Comparison of ENCODE assay signal across 20 cellular contexts in genomic region chr12:76201316-76201715, GRCh38.
A peak's percentile ranks its signal among the peaks of the same experiment; 100 is the strongest.
DNase-seq lines count a peak whose midpoint lies in the region; ATAC-seq, FAIRE-seq and TF ChIP-seq lines count a peak whose summit lies in the region.
"Had no signal": no experiment of that assay in that cellular context is flagged by ENCODE, and none has a peak within 500 bp of the region (broad histone marks: within the 10 kb centered on the region; RNA-seq: fewer than 3 reads in every experiment).

No MANE protein-coding gene starts in this region.

- H3K4me3 ChIP-seq in liver (ENCODE audit: low read depth in 1 of 3, low read length in 3 of 3) = no peak overlapping the region
- H3K4me3 ChIP-seq in HepG2 (replicated peaks in 1 of 3; ENCODE audit: insufficient read depth in 1 of 3, low read depth in 2 of 3, low read length in 3 of 3) = no peak overlapping the region
- H3K4me3 ChIP-seq in NB4 (ENCODE audit: low read depth, low read length) = no peak overlapping the region
- H3K4me3 ChIP-seq: A549 had no signal

- no peaks in the 10 kb centered on the region for H3K27me3 ChIP-seq in liver (ENCODE audit: control insufficient read depth in 4 of 4, insufficient read depth in 4 of 4, low read length in 3 of 4)
- no peaks in the 10 kb centered on the region; a peak in 1 of 5 replicates for H3K27me3 ChIP-seq in HepG2 (ENCODE audit: control insufficient read depth in 1 of 2, insufficient read depth in 2 of 2, low read length in 2 of 2)

- H2AFZ ChIP-seq in HepG2 (ENCODE audit: low read length) = no peak overlapping the region

- H3K9ac ChIP-seq in liver (ENCODE audit: low read depth in 1 of 2, low read length in 2 of 2) = no peak overlapping the region
- no peak overlapping the region for H3K9ac ChIP-seq in HepG2 (ENCODE audit: insufficient read depth, low read depth, low read length)

- peak; percentile 45 to 70 for TF ChIP-seq RAD21 in liver (IDR thresholded peaks at IDR 0.05)
- TF ChIP-seq RAD21 in HepG2 (CRISPR knock-in tag; IDR thresholded peaks at IDR 0.05) = no peak

- intact Hi-C loops in HepG2 (cut with micrococcal nuclease; ENCODE audit: unreplicated experiment) = no loop called here

- no TSS peak for BruUV-seq in HepG2 (replicated peaks; lab: Mats Ljungman, UMichigan)

- no peak for TF ChIP-seq POLR2A in HepG2 (IDR thresholded peaks at IDR 0.05; ENCODE audit: insufficient read depth in 1 of 2, low read depth in 2 of 2, low read length in 2 of 2)
- TF ChIP-seq POLR2A in NB4 (IDR thresholded peaks at IDR 0.05; ENCODE audit: extremely low read depth, insufficient read length) = no peak

- no peaks in the 10 kb centered on the region for H3K36me3 ChIP-seq in liver (ENCODE audit: control insufficient read depth in 4 of 4, insufficient read depth in 3 of 4, low read depth in 1 of 4, low read length in 3 of 4)
- H3K36me3 ChIP-seq in HepG2 (replicated peaks in 1 of 2; ENCODE audit: control insufficient read depth in 1 of 2, insufficient read depth in 2 of 2, low read length in 2 of 2) = no peaks in the 10 kb centered on the region

- TF ChIP-seq EP300 in HepG2 (IDR thresholded peaks at IDR 0.05; ENCODE audit: low read depth in 2 of 2, low read length in 2 of 2) (no peak), HepG2 (CRISPR knock-in tag; IDR thresholded peaks at IDR 0.05; ENCODE audit: borderline replicate concordance) (no peak)

- H3K79me2 ChIP-seq in HepG2 (ENCODE audit: insufficient read depth, low read length) = no peaks in the 10 kb centered on the region

- no peaks in the 10 kb centered on the region for H4K20me1 ChIP-seq in HepG2 (ENCODE audit: insufficient read depth, low read length)

- TF ChIP-seq CTCF in liver (IDR thresholded peaks at IDR 0.05; ENCODE audit: low read depth, low read length, missing input control) = peak; percentile 4
- no peak for TF ChIP-seq CTCF in HepG2 (CRISPR knock-in tag; IDR thresholded peaks at IDR 0.05)
- TF ChIP-seq CTCF in NB4 (IDR thresholded peaks at IDR 0.05; ENCODE audit: low read depth, low read length) = no peak

- in situ Hi-C loops in HepG2 (cut with HindIII; ENCODE audit: extremely low pct_ligation_motif_present, low pct_unique_long_range_greater_than_20kb) = no loop called here

- WGBS in liver = 18% methylated on average over 2 of the region's 2 CpGs
- WGBS in HepG2 (ENCODE audit: low lambda C conversion rate) = 0% methylated on average over 2 of the region's 2 CpGs

- POLR2A ChIA-PET in HepG2 (lab: Yijun Ruan, JAX) = no interaction called here

- FAIRE-seq in HepG2 (lab: Jason Lieb, UNC) = no peak
- FAIRE-seq: A549, D721Med had no signal

- no peak for DNase-seq in HepG2 (ENCODE audit: low spot score)
- DNase-seq in NB4 (ENCODE audit: low read depth) = peak; percentile 26
- peak; percentile 23 for DNase-seq in glomerular visceral epithelial cell (ENCODE audit: extremely low spot score)
- DNase-seq in HuH-7.5 (ENCODE audit: low spot score) = no peak
- DNase-seq in NCI-H345 (lab: John Stamatoyannopoulos, UW) = no peak
- no peak for DNase-seq in NCI-H2171 (lab: John Stamatoyannopoulos, UW)
- DNase-seq: CD8-positive, alpha-beta T cell; DMS79 treated with DMSO at 0.1 percent for 48 hours; KG1; MV-4-11; NCI-H1436 treated with DMSO at 0.1 percent for 48 hours; NCI-H2081 treated with DMSO at 0.1 percent for 48 hours; NCI-H226; NCI-H526 treated with DMSO at 0.1 percent for 48 hours; SHP77 had no signal

- peaks cover 0 to 5% (median 3%) of the 10 kb centered on the region in 4 donors for H3K4me1 ChIP-seq in liver (ENCODE audit: control insufficient read depth in 4 of 4, insufficient read depth in 4 of 4, low read length in 3 of 4)
- H3K4me1 ChIP-seq in HepG2 (ENCODE audit: insufficient read depth, low read length) = no peaks in the 10 kb centered on the region
- H3K4me1 ChIP-seq: A549 had no signal

- ATAC-seq in HepG2 (no peak), HG03196 (IDR thresholded peaks at IDR 0.05; ENCODE audit: unreplicated experiment) (no peak)
- ATAC-seq: A549; CD8-positive, alpha-beta T cell; Panc1 had no signal

- H3K9me3 ChIP-seq in liver (ENCODE audit: control insufficient read depth in 4 of 4, low read length in 3 of 4) (peaks cover 4 to 18% (median 10%) of the 10 kb centered on the region in 4 donors), HepG2 (ENCODE audit: low read length) (peaks cover 25% of the 10 kb centered on the region)

- H3K27ac ChIP-seq in liver (ENCODE audit: low read depth in 1 of 2, low read length in 2 of 2) (no peak overlapping the region), HepG2 (ENCODE audit: extremely low read length, insufficient read depth, low read length) (no peak overlapping the region)
- H3K27ac ChIP-seq: A549 had no signal

- CTCF ChIA-PET in HepG2 (lab: Yijun Ruan, JAX; ENCODE audit: low intra/inter-chr PET ratio, low total read pairs) = no interaction called here

- H3K4me2 ChIP-seq in HepG2 (ENCODE audit: low read depth, low read length) = no peak overlapping the region
- H3K4me2 ChIP-seq: A549 had no signal

TF ChIP-seq in liver, 16 proteins besides CTCF, POLR2A, EP300 and RAD21 (continues in another document):
- TF ChIP-seq GABPA (IDR thresholded peaks at IDR 0.05 in 1 of 2, conservative IDR thresholded peaks at IDR 0.05 in 1 of 2) = no peak
- no peak for TF ChIP-seq FOXA1 (IDR thresholded peaks at IDR 0.05)
- TF ChIP-seq TAF1 (conservative IDR thresholded peaks at IDR 0.05) = no peak
- TF ChIP-seq, protein P1, sequence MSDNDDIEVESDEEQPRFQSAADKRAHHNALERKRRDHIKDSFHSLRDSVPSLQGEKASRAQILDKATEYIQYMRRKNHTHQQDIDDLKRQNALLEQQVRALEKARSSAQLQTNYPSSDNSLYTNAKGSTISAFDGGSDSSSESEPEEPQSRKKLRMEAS (IDR thresholded peaks at IDR 0.05) = no peak
- TF ChIP-seq, protein P2, sequence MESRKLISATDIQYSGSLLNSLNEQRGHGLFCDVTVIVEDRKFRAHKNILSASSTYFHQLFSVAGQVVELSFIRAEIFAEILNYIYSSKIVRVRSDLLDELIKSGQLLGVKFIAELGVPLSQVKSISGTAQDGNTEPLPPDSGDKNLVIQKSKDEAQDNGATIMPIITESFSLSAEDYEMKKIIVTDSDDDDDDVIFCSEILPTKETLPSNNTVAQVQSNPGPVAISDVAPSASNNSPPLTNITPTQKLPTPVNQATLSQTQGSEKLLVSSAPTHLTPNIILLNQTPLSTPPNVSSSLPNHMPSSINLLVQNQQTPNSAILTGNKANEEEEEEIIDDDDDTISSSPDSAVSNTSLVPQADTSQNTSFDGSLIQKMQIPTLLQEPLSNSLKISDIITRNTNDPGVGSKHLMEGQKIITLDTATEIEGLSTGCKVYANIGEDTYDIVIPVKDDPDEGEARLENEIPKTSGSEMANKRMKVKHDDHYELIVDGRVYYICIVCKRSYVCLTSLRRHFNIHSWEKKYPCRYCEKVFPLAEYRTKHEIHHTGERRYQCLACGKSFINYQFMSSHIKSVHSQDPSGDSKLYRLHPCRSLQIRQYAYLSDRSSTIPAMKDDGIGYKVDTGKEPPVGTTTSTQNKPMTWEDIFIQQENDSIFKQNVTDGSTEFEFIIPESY (IDR thresholded peaks at IDR 0.05) = no peak
- no peak for TF ChIP-seq HNF4A (conservative IDR thresholded peaks at IDR 0.05)
- no peak for TF ChIP-seq SP1 (IDR thresholded peaks at IDR 0.05)
- TF ChIP-seq FOXA2 (IDR thresholded peaks at IDR 0.05) = no peak
- no peak for TF ChIP-seq RXRA (IDR thresholded peaks at IDR 0.05)
- TF ChIP-seq YY1 (IDR thresholded peaks at IDR 0.05) = no peak
- no peak for TF ChIP-seq EGR1 (IDR thresholded peaks at IDR 0.05; ENCODE audit: low read depth in 2 of 2)

TF ChIP-seq in HepG2, 621 proteins besides CTCF, POLR2A, EP300 and RAD21 (continues in another document):
- TF ChIP-seq ZXDC (CRISPR knock-in tag; IDR thresholded peaks at IDR 0.05) (no peak), ZC3H13 (CRISPR knock-in tag; IDR thresholded peaks at IDR 0.05) (no peak), ZNF766 (CRISPR knock-in tag; IDR thresholded peaks at IDR 0.05; ENCODE audit: borderline replicate concordance) (no peak)

Comparison
In these comparisons a context has a peak if more than half of its experiments do, and no peak if none do; other contexts are left out.
1. DNase-seq: peak in NB4 (single experiment) and glomerular visceral epithelial cell (single experiment); none in HepG2 (single experiment), HuH-7.5 (single experiment), NCI-H345 (single experiment) and NCI-H2171 (single experiment).